12 cellular contexts compared by ENCODE assay signal in genomic region chr9:96852676-96853075, GRCh38. TPM values are rescaled to one million over a fixed set of nuclear protein-coding genes. Genes with fewer than 3 reads are reported as not detected.
A peak's percentile ranks its signal among the peaks of the same experiment; 100 is the strongest.
DNase-seq lines count a peak whose midpoint lies in the region; TF ChIP-seq lines count a peak whose summit lies in the region.
"Had no signal": no experiment of that assay in that cellular context is flagged by ENCODE, and none has a peak within 500 bp of the region (broad histone marks: within the 10 kb centered on the region; RNA-seq: fewer than 3 reads in every experiment).

No MANE protein-coding gene starts in this region.

- H4K20me1 ChIP-seq in DOHH2 (ENCODE audit: control insufficient read depth, insufficient read depth, low read depth, low read length) (no peaks in the 10 kb centered on the region), mammary epithelial cell (ENCODE audit: insufficient read depth, low read length) (no peaks in the 10 kb centered on the region), neural progenitor cell (ENCODE audit: low read depth) (no peaks in the 10 kb centered on the region)

- CTCF ChIA-PET in mammary epithelial cell (lab: Charles Lee; ENCODE audit: low non-redundant PET): no interaction called here

- peak overlapping the region; percentile 100 for H3K4me3 Mint-ChIP-seq in neural progenitor cell

- DNase-seq in NCI-H226: peak; percentile 51
- DNase-seq in mammary epithelial cell: peak; percentile 52
- no peak for DNase-seq in neural progenitor cell (ENCODE audit: low spot score)
- no peak for DNase-seq in amniotic stem cell (lab: John Stamatoyannopoulos, UW)
- DNase-seq in putamen (ENCODE audit: low spot score): no peak
- DNase-seq in GM13977 (ENCODE audit: low spot score): no peak
- no peak for DNase-seq in activated gamma-delta T cell treated with Interleukin-2 at 50 U/mL for 16 hours
- DNase-seq: esophagus squamous epithelium, GDM1, NCI-H345, T-helper 9 cell had no signal

- H3K27ac ChIP-seq in DOHH2 (ENCODE audit: low read depth, low read length): no peak overlapping the region
- no peak overlapping the region for H3K27ac ChIP-seq in mammary epithelial cell (ENCODE audit: insufficient read depth, low read depth, low read length)
- no peak overlapping the region for H3K27ac ChIP-seq in neural progenitor cell
- H3K27ac ChIP-seq: esophagus squamous epithelium had no signal

- no peak overlapping the region for H3K27ac Mint-ChIP-seq in neural progenitor cell

- BruUV-seq in mammary epithelial cell (replicated peaks; lab: Mats Ljungman, UMichigan): no TSS peak

- H3K9me3 Mint-ChIP-seq in neural progenitor cell: peaks cover 34% of the 10 kb centered on the region

- H3K4me3 ChIP-seq in DOHH2 (ENCODE audit: low read length) (peak overlapping the region; percentile 81), mammary epithelial cell (replicated peaks in 1 of 3; ENCODE audit: insufficient read depth in 1 of 3, low read depth in 2 of 3, low read length in 3 of 3) (peak overlapping the region in 1 of 3 experiments; percentile 80), neural progenitor cell (peak overlapping the region; percentile 65)

- WGBS in mammary epithelial cell (ENCODE audit: low coverage, missing lambda C conversion rate): 21% methylated on average over 4 of the region's 4 CpGs

- peaks cover 31% of the 10 kb centered on the region for H3K36me3 Mint-ChIP-seq in neural progenitor cell

- no peaks in the 10 kb centered on the region for H3K9me2 ChIP-seq in DOHH2 (replicated peaks; ENCODE audit: control insufficient read depth, low read length)

- H3K9me3 ChIP-seq in DOHH2 (ENCODE audit: control insufficient read depth, insufficient read depth, low read length) (peaks cover 21% of the 10 kb centered on the region; the same call in 1 of the 2 replicates), mammary epithelial cell (replicated peaks; ENCODE audit: insufficient read depth, low read length) (peaks cover 7% of the 10 kb centered on the region), neural progenitor cell (ENCODE audit: low read depth) (peaks cover 11% of the 10 kb centered on the region)

- H3F3A ChIP-seq in DOHH2 (ENCODE audit: control insufficient read depth, insufficient read depth) (no peaks in the 10 kb centered on the region), neural progenitor cell (ENCODE audit: low read depth) (peaks cover 14% of the 10 kb centered on the region)

- peak overlapping the region; percentile 70 for H3K4me2 ChIP-seq in DOHH2 (ENCODE audit: low read length)
- H3K4me2 ChIP-seq in mammary epithelial cell (ENCODE audit: insufficient read depth, low read depth, low read length): peak overlapping the region; percentile 81
- peak overlapping the region; percentile 87 for H3K4me2 ChIP-seq in neural progenitor cell

- H3K4me1 ChIP-seq in DOHH2 (ENCODE audit: control insufficient read depth, low read length) (peaks cover 29% of the 10 kb centered on the region), mammary epithelial cell (ENCODE audit: insufficient read depth, low read length) (peaks cover 17% of the 10 kb centered on the region), neural progenitor cell (peaks cover 10% of the 10 kb centered on the region)

- peaks cover 53% of the 10 kb centered on the region for H3K79me2 ChIP-seq in DOHH2 (ENCODE audit: control insufficient read depth, low read length)
- peaks cover 49% of the 10 kb centered on the region for H3K79me2 ChIP-seq in mammary epithelial cell (ENCODE audit: insufficient read depth, low read length)
- H3K79me2 ChIP-seq in neural progenitor cell (ENCODE audit: low read depth): peaks cover 63% of the 10 kb centered on the region

- no peak for TF ChIP-seq CTCF in DOHH2 (IDR thresholded peaks at IDR 0.05; ENCODE audit: low read depth, low read length, poor library complexity, severe bottlenecking)
- TF ChIP-seq CTCF in mammary epithelial cell (conservative IDR thresholded peaks at IDR 0.05 in 1 of 2, IDR thresholded peaks at IDR 0.05 in 1 of 2; ENCODE audit: extremely low read depth in 1 of 2, insufficient read depth in 1 of 2, low read depth in 1 of 2, low read length in 2 of 2): no peak
- TF ChIP-seq CTCF in neural progenitor cell (IDR thresholded peaks at IDR 0.05): no peak
- TF ChIP-seq CTCF in GM13977 (IDR thresholded peaks at IDR 0.05; ENCODE audit: extremely low read depth, insufficient read depth, missing control alignments): no peak

- H3K4me1 Mint-ChIP-seq in neural progenitor cell: peaks cover 20% of the 10 kb centered on the region

- H2AFZ ChIP-seq in mammary epithelial cell (ENCODE audit: low read depth, low read length) (no peak overlapping the region), neural progenitor cell (replicated peaks) (no peak overlapping the region)

- no peaks in the 10 kb centered on the region for H3K27me3 Mint-ChIP-seq in neural progenitor cell (ENCODE audit: insufficient read depth, low read depth)

- in situ Hi-C loops in mammary epithelial cell (cut with MboI; ENCODE audit: low sequenced_read_pairs in 2 of 2): loop anchor here (10.0 to 25.0 kb wide), 4 partner anchors 260 to 762 kb away; no protein-coding TSS in a partner anchor
- in situ Hi-C loops in GM13977 (cut with MboI; ENCODE audit: low pct_unique_long_range_greater_than_20kb, low sequenced_read_pairs, unreplicated experiment): loop anchor here (25.0 kb wide), 3 partner anchors 260 to 760 kb away; no protein-coding TSS in a partner anchor

- intact Hi-C loops in mammary epithelial cell (cut with micrococcal nuclease): loop anchor here (10.0 kb wide), 1 partner anchor 408 kb away; no protein-coding TSS in a partner anchor

- peaks cover 18% of the 10 kb centered on the region for H3K27me3 ChIP-seq in DOHH2 (ENCODE audit: control insufficient read depth, low read length)
- no peaks in the 10 kb centered on the region for H3K27me3 ChIP-seq in mammary epithelial cell (ENCODE audit: insufficient read depth, low read length)
- peaks cover 5% of the 10 kb centered on the region for H3K27me3 ChIP-seq in neural progenitor cell
- H3K27me3 ChIP-seq: esophagus squamous epithelium had no signal

- dilution Hi-C loops in mammary epithelial cell (cut with HindIII; ENCODE audit: low sequenced_read_pairs): no loop called here

- peaks cover 26% of the 10 kb centered on the region for H3K36me3 ChIP-seq in DOHH2 (ENCODE audit: control insufficient read depth, low read length)
- H3K36me3 ChIP-seq in mammary epithelial cell (ENCODE audit: insufficient read depth, low read length): no peaks in the 10 kb centered on the region
- H3K36me3 ChIP-seq in neural progenitor cell: no peaks in the 10 kb centered on the region

- H3K9ac ChIP-seq in mammary epithelial cell (ENCODE audit: insufficient read depth, low read length): no peak overlapping the region
- H3K9ac ChIP-seq in neural progenitor cell: no peak overlapping the region

RNA-seq across cellular contexts. Expression of gene ZNF782, which starts 1.6 kb away (rescaled TPM):
- total RNA-seq in mammary epithelial cell (1 to 10 TPM; 3.7 to 5.5 TPM), neural progenitor cell (ENCODE audit: low replicate concordance) (7.1 and 7.8 TPM in 2 replicates)
- polyA plus RNA-seq in mammary epithelial cell: 0.93 TPM
- 1.8 TPM for polyA minus RNA-seq in mammary epithelial cell

Comparison
In these comparisons a context has a peak if more than half of its experiments do, and no peak if none do; other contexts are left out.
1. DNase-seq: peak in NCI-H226 (single experiment) and mammary epithelial cell (single experiment); none in neural progenitor cell (single experiment), amniotic stem cell (single experiment), putamen (single experiment), GM13977 (single experiment) and activated gamma-delta T cell treated with Interleukin-2 at 50 U/mL for 16 hours (single experiment).
2. Peak in every context shown above with its lines, with median percentiles within 50 percentile points of each other: H3K4me2 ChIP-seq.